Comparison of ENCODE assay signal across 22 cellular contexts in the genomic region with DNA sequence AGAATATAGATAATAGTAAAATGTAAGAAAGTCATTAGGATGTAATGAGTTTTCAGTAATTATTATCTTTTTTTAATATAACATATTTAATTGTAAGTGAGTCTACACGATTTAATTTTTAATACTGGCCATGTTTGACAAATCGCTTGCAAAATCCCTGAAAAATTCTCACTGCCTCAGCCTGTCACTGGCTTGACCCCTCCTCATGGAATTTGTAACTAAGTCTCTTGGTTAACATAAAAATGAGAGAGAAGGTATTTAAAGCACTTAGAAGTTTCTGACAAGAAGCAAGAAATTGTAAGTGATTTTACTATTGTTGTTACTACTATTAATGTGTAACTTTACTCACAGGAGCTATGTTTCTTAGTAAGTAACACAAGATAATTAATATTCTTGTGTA.
DNase-seq lines count a peak whose midpoint lies in the region; FAIRE-seq and TF ChIP-seq lines count a peak whose summit lies in the region.
"Had no signal": no experiment of that assay in that cellular context is flagged by ENCODE, and none has a peak within 500 bp of the region (broad histone marks: within the 10 kb centered on the region; RNA-seq: fewer than 3 reads in every experiment).

No MANE protein-coding gene starts in this region.

- H3K4me3 ChIP-seq in HUES6 (ENCODE audit: low read depth, low read length) (peak overlapping the region; percentile 30; the same call in 1 of the 2 replicates), H1 (ENCODE audit: extremely low read depth in 1 of 4, insufficient read depth in 2 of 4, low read depth in 3 of 4, low read length in 4 of 4) (peak overlapping the region in 1 of 4 experiments; percentile 27; a peak in 1 of 8 replicates), iPS-20b (ENCODE audit: low read length) (peak overlapping the region; percentile 37; the same call in 1 of the 2 replicates), lower leg skin (ENCODE audit: low read depth, poor library complexity, severe bottlenecking) (no peak overlapping the region)
- H3K4me3 ChIP-seq: BLaER1 had no signal

- no peaks in the 10 kb centered on the region for H3K36me3 ChIP-seq in ES-I3 (ENCODE audit: insufficient read depth, low read length)
- no peaks in the 10 kb centered on the region for H3K36me3 ChIP-seq in HUES6 (ENCODE audit: control insufficient read depth, insufficient read depth, low read length)
- no peaks in the 10 kb centered on the region for H3K36me3 ChIP-seq in H1 (ENCODE audit: control insufficient read depth in 2 of 4, insufficient read depth in 4 of 4, low read length in 3 of 4)
- no peaks in the 10 kb centered on the region for H3K36me3 ChIP-seq in iPS-20b (ENCODE audit: insufficient read depth, low read depth, low read length)
- H3K36me3 ChIP-seq: BLaER1 had no signal

- H2BK5ac ChIP-seq in H1 (ENCODE audit: low read depth, low read length), result no peak overlapping the region

- peak overlapping the region; percentile 11 to 29; a peak in 1 of 4 replicates for H3K4me2 ChIP-seq in H1 (ENCODE audit: insufficient read depth in 1 of 2, low read depth in 2 of 2, low read length in 2 of 2)
- H3K4me2 ChIP-seq: BLaER1 had no signal

- H3K9me3 ChIP-seq in ES-I3 (ENCODE audit: control insufficient read depth, insufficient read depth, low read length) (no peaks in the 10 kb centered on the region), HUES6 (ENCODE audit: control insufficient read depth, insufficient read depth, low read depth, low read length) (0 out of 2 replicates have a peak, but pooled peaks cover 3% of the 10 kb centered on the region), H1 (ENCODE audit: insufficient read depth in 2 of 2, low read depth in 1 of 2, low read length in 1 of 2) (no peaks in the 10 kb centered on the region), iPS-20b (ENCODE audit: insufficient read depth, low read depth, low read length) (no peaks in the 10 kb centered on the region)
- H3K9me3 ChIP-seq: BLaER1, Caco-2 had no signal

- no peak for DNase-seq in H1 (ENCODE audit: low read depth in 1 of 2, low spot score in 2 of 2)
- DNase-seq in lower leg skin (ENCODE audit: low spot score in 2 of 2), result no peak
- DNase-seq in DMS153 treated with DMSO at 0.1 percent for 48 hours (lab: John Stamatoyannopoulos, UW; ENCODE audit: unreplicated experiment), result no peak
- DNase-seq in NCI-H2227 treated with DMSO at 0.1 percent for 48 hours (lab: John Stamatoyannopoulos, UW), result no peak
- no peak for DNase-seq in HUDEP-2 (lab: John Stamatoyannopoulos, UW; ENCODE audit: unreplicated experiment in 76 of 76)
- DNase-seq: Caco-2; CD4-positive, CD25-positive, alpha-beta regulatory T cell; CD8-positive, alpha-beta T cell; DMS153; DMS79; EL; GF-D8; H9 had no signal

- POLR2A ChIA-PET in H1 (lab: Charles Lee; ENCODE audit: partially characterized antibody), result no interaction called here

- H2AFZ ChIP-seq in H1 (ENCODE audit: low read length), result no peak overlapping the region

- no peak overlapping the region for H3K14ac ChIP-seq in H1 (ENCODE audit: insufficient read length)

- TF ChIP-seq RAD21 in H1 (IDR thresholded peaks at IDR 0.05 in 1 of 2, conservative IDR thresholded peaks at IDR 0.05 in 1 of 2; ENCODE audit: low read depth in 2 of 2, low read length in 2 of 2), result no peak

- H4K5ac ChIP-seq in H1 (ENCODE audit: insufficient read length, low read depth, low read length), result no peak overlapping the region

- WGBS in H1 (ENCODE audit: extremely low coverage in 1 of 2, insufficient coverage in 1 of 2, insufficient read length in 1 of 2, insufficient replicate concordance in 2 of 2, low coverage in 1 of 2, low lambda C conversion rate in 2 of 2, missing lambda C conversion rate in 1 of 2), 2 experiments, result 15% methylated on average over 2 of the region's 2 CpGs; no CpG with 5 or more reads in 1 of the 2 experiments
- WGBS in lower leg skin, 2 donors, result 65 to 71% methylated on average over 2 of the region's 2 CpGs

- H2BK12ac ChIP-seq in H1 (ENCODE audit: low read depth, low read length), result no peak overlapping the region

- H2BK20ac ChIP-seq in H1 (ENCODE audit: low read length), result no peak overlapping the region

- no peak overlapping the region for H3K18ac ChIP-seq in H1 (ENCODE audit: extremely low read depth, low read length)

- TF ChIP-seq POLR2A in H1 (IDR thresholded peaks at IDR 0.05; ENCODE audit: control extremely low read depth in 1 of 2, low read depth in 2 of 2, low read length in 2 of 2) (no peak), lower leg skin (IDR thresholded peaks at IDR 0.05) (no peak)

- FAIRE-seq in H1 (lab: Jason Lieb, UNC), result no peak
- FAIRE-seq: A204.1, GM12891, GM18507 had no signal

- intact Hi-C loops in lower leg skin (cut with DNase I; ENCODE audit: low total_unique reads), result no loop called here

- no peak overlapping the region for H3K56ac ChIP-seq in H1 (replicated peaks; ENCODE audit: insufficient read length, low read depth, low read length)

- H3K4me1 ChIP-seq in ES-I3 (ENCODE audit: insufficient read depth, low read length) (peaks cover 37% of the 10 kb centered on the region), HUES6 (ENCODE audit: control insufficient read depth, insufficient read depth, low read length) (peaks cover 38% of the 10 kb centered on the region), H1 (replicated peaks in 1 of 4; ENCODE audit: control insufficient read depth in 3 of 4, insufficient read depth in 4 of 4, low read length in 3 of 4) (peaks cover 0 to 8% (median 3%) of the 10 kb centered on the region in 4 experiments; a peak in 4 of 7 replicates), iPS-20b (ENCODE audit: insufficient read depth, low read length) (peaks cover 26% of the 10 kb centered on the region)
- H3K4me1 ChIP-seq: BLaER1 had no signal

- no peaks in the 10 kb centered on the region for H3K23me2 ChIP-seq in H1 (ENCODE audit: low read depth, low read length)

- H3K79me2 ChIP-seq in H1 (ENCODE audit: control insufficient read depth in 1 of 2, insufficient read depth in 2 of 2, low read length in 2 of 2), result no peaks in the 10 kb centered on the region

- H3K27me3 ChIP-seq in HUES6 (ENCODE audit: control insufficient read depth, insufficient read depth, low read length) (no peaks in the 10 kb centered on the region), H1 (replicated peaks in 1 of 4; ENCODE audit: control insufficient read depth in 3 of 4, extremely low read depth in 1 of 4, insufficient read depth in 3 of 4, low read length in 3 of 4) (no peaks in the 10 kb centered on the region), iPS-20b (ENCODE audit: insufficient read depth, low read length) (no peaks in the 10 kb centered on the region)
- H3K27me3 ChIP-seq: BLaER1 had no signal

- CTCF ChIA-PET in H1 (lab: Charles Lee; ENCODE audit: partially characterized antibody), result no interaction called here

- H3K23ac ChIP-seq in H1 (ENCODE audit: insufficient read length), result no peak overlapping the region

- H3K27ac ChIP-seq in HUES6 (ENCODE audit: low read depth, low read length) (peak overlapping the region; percentile 55), H1 (ENCODE audit: low read depth, low read length) (no peak overlapping the region), iPS-20b (ENCODE audit: low read length) (no peak overlapping the region)
- H3K27ac ChIP-seq: 22Rv1, BLaER1, C4-2B had no signal

- no peaks in the 10 kb centered on the region for H3K79me1 ChIP-seq in H1 (ENCODE audit: low read depth, low read length)

- H2BK120ac ChIP-seq in H1 (replicated peaks; ENCODE audit: low read depth, low read length), result no peak overlapping the region

- H3K9ac ChIP-seq in ES-I3 (ENCODE audit: low read depth, low read length), result peak overlapping the region; percentile 4; the same call in 1 of the 2 replicates
- no peak overlapping the region for H3K9ac ChIP-seq in HUES6 (ENCODE audit: low read length)
- no peak overlapping the region for H3K9ac ChIP-seq in H1 (replicated peaks in 1 of 4; ENCODE audit: extremely low read depth in 1 of 4, low read depth in 3 of 4, low read length in 3 of 4)
- no peak overlapping the region for H3K9ac ChIP-seq in iPS-20b (ENCODE audit: low read depth, low read length)
- H3K9ac ChIP-seq: BLaER1 had no signal

- no peak overlapping the region for H2BK15ac ChIP-seq in H1 (ENCODE audit: low read length)

- H4K20me1 ChIP-seq in H1 (replicated peaks in 1 of 2; ENCODE audit: control insufficient read depth in 1 of 2, insufficient read depth in 2 of 2, low read length in 2 of 2), result no peaks in the 10 kb centered on the region
- H4K20me1 ChIP-seq: BLaER1 had no signal

- no peak overlapping the region for H2AK5ac ChIP-seq in H1 (ENCODE audit: low read depth, low read length)

- no peak overlapping the region for H3K4ac ChIP-seq in H1 (replicated peaks; ENCODE audit: insufficient read length, low read depth, low read length)

- TF ChIP-seq CTCF in H1 (IDR thresholded peaks at IDR 0.05; ENCODE audit: control extremely low read depth in 1 of 3, insufficient read depth in 1 of 3, low read depth in 1 of 3, low read length in 3 of 3), result no peak
- no peak for TF ChIP-seq CTCF in lower leg skin (IDR thresholded peaks at IDR 0.05)

- TF ChIP-seq EP300 in H1 (IDR thresholded peaks at IDR 0.05; ENCODE audit: borderline replicate concordance in 1 of 2, low read depth in 2 of 2, low read length in 2 of 2), result no peak

- no peak overlapping the region for H4K8ac ChIP-seq in H1 (ENCODE audit: extremely low read depth, insufficient read depth, low read length)

- no peak overlapping the region for H4K91ac ChIP-seq in H1 (replicated peaks; ENCODE audit: insufficient read length, low read length)
